Comparison of ENCODE assay signal across 15 cellular contexts in genomic region chr5:7867260-7867659, GRCh38. TPM values are rescaled to one million over a fixed set of nuclear protein-coding genes. Genes with fewer than 3 reads are reported as not detected.
A peak's percentile ranks its signal among the peaks of the same experiment; 100 is the strongest.
DNase-seq lines count a peak whose midpoint lies in the region; ATAC-seq, FAIRE-seq and TF ChIP-seq lines count a peak whose summit lies in the region.
"Had no signal": no experiment of that assay in that cellular context is flagged by ENCODE, and none has a peak within 500 bp of the region (broad histone marks: within the 10 kb centered on the region; RNA-seq: fewer than 3 reads in every experiment).

No MANE protein-coding gene starts in this region.

- H3K36me3 Mint-ChIP-seq in activated CD4-positive, alpha-beta T cell treated with anti-CD3 and anti-CD28 coated beads, Interleukin-2, amount 10 ng/mL, durations not matched to agents 24 days and 14 days (ENCODE audit: low read depth): peaks cover 45% of the 10 kb centered on the region
- peaks cover 10% of the 10 kb centered on the region; the same call in 1 of the 2 replicates for H3K36me3 Mint-ChIP-seq in HFFc6 (ENCODE audit: low read depth)
- peaks cover 2% of the 10 kb centered on the region for H3K36me3 Mint-ChIP-seq in neural crest cell (ENCODE audit: low read depth)

- WGBS in GM12878 (ENCODE audit: insufficient coverage, insufficient replicate concordance, low lambda C conversion rate, missing lambda C conversion rate): 89% methylated on average over 3 of the region's 3 CpGs

- peak overlapping the region; percentile 5 for H3K4me3 Mint-ChIP-seq in activated CD4-positive, alpha-beta T cell treated with anti-CD3 and anti-CD28 coated beads, Interleukin-2, amount 10 ng/mL, durations not matched to agents 24 days and 14 days
- H3K4me3 Mint-ChIP-seq in HFFc6: 0 out of 2 replicates have a peak overlapping the region, but pooled peaks have one; percentile 20
- peak overlapping the region; percentile 92 for H3K4me3 Mint-ChIP-seq in neural crest cell

- H3K4me3 ChIP-seq in GM12878: peak overlapping the region; percentile 97
- H3K4me3 ChIP-seq: uterus had no signal

- H3K4me2 ChIP-seq in GM12878 (ENCODE audit: control insufficient read depth, insufficient read depth): peak overlapping the region; percentile 46; the same call in 1 of the 2 replicates

- no peak overlapping the region for H3K27ac Mint-ChIP-seq in activated CD4-positive, alpha-beta T cell treated with anti-CD3 and anti-CD28 coated beads, Interleukin-2, amount 10 ng/mL, durations not matched to agents 24 days and 14 days
- H3K27ac Mint-ChIP-seq in HFFc6: no peak overlapping the region
- H3K27ac Mint-ChIP-seq in neural crest cell (ENCODE audit: unreplicated experiment): no peak overlapping the region

- ATAC-seq in GM12878 (no peak), GM19463 (IDR thresholded peaks at IDR 0.05; ENCODE audit: unreplicated experiment) (no peak), HG02852 (IDR thresholded peaks at IDR 0.05; ENCODE audit: unreplicated experiment) (no peak)
- ATAC-seq: heart left ventricle, left ventricle myocardium superior, pancreas had no signal

- H3K27me3 ChIP-seq in GM12878 (replicated peaks in 1 of 2; ENCODE audit: control insufficient read depth in 2 of 2, insufficient read depth in 2 of 2, low read length in 1 of 2): no peaks in the 10 kb centered on the region
- H3K27me3 ChIP-seq: heart left ventricle, pancreas, uterus had no signal

- peaks cover 49% of the 10 kb centered on the region for H3K4me1 Mint-ChIP-seq in activated CD4-positive, alpha-beta T cell treated with anti-CD3 and anti-CD28 coated beads, Interleukin-2, amount 10 ng/mL, durations not matched to agents 24 days and 14 days
- H3K4me1 Mint-ChIP-seq in HFFc6 (ENCODE audit: low read depth): peaks cover 57% of the 10 kb centered on the region
- H3K4me1 Mint-ChIP-seq in neural crest cell: peaks cover 38% of the 10 kb centered on the region

- peaks cover 16% of the 10 kb centered on the region for H3K4me1 ChIP-seq in GM12878 (ENCODE audit: control insufficient read depth, insufficient read depth, low read length)

- POLR2A ChIA-PET in GM12878 (lab: Charles Lee): interaction anchor here (0.7 kb wide), 1 partner anchor 1857 kb away, joined by 5 read pairs; no protein-coding TSS in a partner anchor

- H3K36me3 ChIP-seq in GM12878 (ENCODE audit: control insufficient read depth in 2 of 2, insufficient read depth in 2 of 2, low read length in 1 of 2): no peaks in the 10 kb centered on the region
- H3K36me3 ChIP-seq: uterus had no signal

- in situ Hi-C loops in GM12878 (cut with MboI): no loop called here

- no peaks in the 10 kb centered on the region for H4K20me1 ChIP-seq in GM12878 (ENCODE audit: control insufficient read depth, insufficient read depth)

- no peaks in the 10 kb centered on the region for H3K9me3 ChIP-seq in GM12878 (replicated peaks; ENCODE audit: control insufficient read depth, insufficient read depth, low read length)
- H3K9me3 ChIP-seq: heart left ventricle, pancreas, uterus had no signal

- no peak for FAIRE-seq in GM12878 (lab: Jason Lieb, UNC)
- FAIRE-seq: pancreas had no signal

- no peak overlapping the region for H3K27ac ChIP-seq in GM12878 (ENCODE audit: control insufficient read depth, insufficient read depth)
- H3K27ac ChIP-seq: pancreas, uterus had no signal

- no peak for TF ChIP-seq POLR2A in GM12878 (IDR thresholded peaks at IDR 0.05; ENCODE audit: low read depth, low read length)

- H2AFZ ChIP-seq in GM12878 (ENCODE audit: control insufficient read depth, low read depth, low read length): no peak overlapping the region

- intact Hi-C loops in activated CD4-positive, alpha-beta T cell treated with anti-CD3 and anti-CD28 coated beads, Interleukin-2, amount 10 ng/mL, durations not matched to agents 24 days and 14 days (cut with micrococcal nuclease): loop anchor here (5.0 kb wide), 1 partner anchor 1155 kb away; the partner anchor contains the start of gene TENT4A
- intact Hi-C loops in GM12878 (cut with micrococcal nuclease; ENCODE audit: unreplicated experiment): no loop called here

- TF ChIP-seq EP300 in GM12878 (IDR thresholded peaks at IDR 0.05; ENCODE audit: borderline replicate concordance in 1 of 2, control insufficient read depth in 1 of 2, low read depth in 2 of 2, low read length in 2 of 2): no peak

- RAD21 ChIA-PET in GM12878 (lab: Charles Lee; ENCODE audit: unreplicated experiment): no interaction called here

- BruUV-seq in GM12878 (replicated peaks; lab: Mats Ljungman, UMichigan): no TSS peak

- no peak for DNase-seq in activated CD4-positive, alpha-beta T cell treated with anti-CD3 and anti-CD28 coated beads, Interleukin-2, amount 10 ng/mL, durations not matched to agents 24 days and 14 days
- DNase-seq in activated CD4-positive, alpha-beta T cell treated with anti-CD3 and anti-CD28 coated beads for 1 hour: no peak
- DNase-seq in HFFc6 (no peak), GM12878 (ENCODE audit: low read depth, low spot score) (no peak), neural crest cell (ENCODE audit: low read depth, low spot score) (no peak), HCEC 1CT (no peak)
- DNase-seq: heart left ventricle, KBM-7, left ventricle myocardium superior, NCI-H2107, OCI-M1, pancreas, uterus had no signal

- TF ChIP-seq CTCF in HFFc6 (IDR thresholded peaks at IDR 0.05) (no peak), GM12878 (IDR thresholded peaks at IDR 0.05 in 2 of 3, conservative IDR thresholded peaks at IDR 0.05 in 1 of 3; ENCODE audit: control insufficient read depth in 2 of 3, extremely low read depth in 1 of 3, insufficient read depth in 1 of 3, low read depth in 3 of 3, low read length in 3 of 3) (no peak), neural crest cell (conservative IDR thresholded peaks at IDR 0.05) (no peak)

- no peak overlapping the region for H3K9ac ChIP-seq in GM12878 (ENCODE audit: control insufficient read depth, insufficient read depth, low read length)

- H3K9me3 Mint-ChIP-seq in activated CD4-positive, alpha-beta T cell treated with anti-CD3 and anti-CD28 coated beads, Interleukin-2, amount 10 ng/mL, durations not matched to agents 24 days and 14 days: no peaks in the 10 kb centered on the region
- H3K9me3 Mint-ChIP-seq in HFFc6: no peaks in the 10 kb centered on the region
- H3K9me3 Mint-ChIP-seq in neural crest cell: no peaks in the 10 kb centered on the region

- SMC1A ChIA-PET in GM12878 (lab: Charles Lee; ENCODE audit: uncharacterized antibody, unreplicated experiment): interaction anchor here (1.3 to 1.9 kb wide), 2 partner anchors 8 to 13 kb away, joined by 4 read pairs; no protein-coding TSS in a partner anchor

- no peak for TF ChIP-seq RAD21 in GM12878 (IDR thresholded peaks at IDR 0.05; ENCODE audit: insufficient read depth, low read depth, low read length)

- peaks cover 48% of the 10 kb centered on the region for H3K79me2 ChIP-seq in GM12878 (ENCODE audit: control insufficient read depth, insufficient read depth, low read length)

- no peaks in the 10 kb centered on the region for H3K27me3 Mint-ChIP-seq in activated CD4-positive, alpha-beta T cell treated with anti-CD3 and anti-CD28 coated beads, Interleukin-2, amount 10 ng/mL, durations not matched to agents 24 days and 14 days
- H3K27me3 Mint-ChIP-seq in HFFc6 (ENCODE audit: insufficient read depth) (no peaks in the 10 kb centered on the region; the same call in 1 of the 2 replicates), neural crest cell (ENCODE audit: low read depth) (no peaks in the 10 kb centered on the region)

- CTCF ChIA-PET in GM12878 (lab: Yijun Ruan, JAX): interaction anchor here (9.9 kb wide), 1 partner anchor 20 kb away, joined by 92 read pairs; no protein-coding TSS in a partner anchor

RNA-seq across cellular contexts. Expression of gene FASTKD3, which starts 1.6 kb away (rescaled TPM):
- 17.7 and 18.3 TPM in 2 replicates for total RNA-seq in activated CD4-positive, alpha-beta T cell treated with anti-CD3 and anti-CD28 coated beads, Interleukin-2, amount 10 ng/mL, durations not matched to agents 24 days and 14 days
- total RNA-seq in HFFc6 (2021; fragmentation: NEBNext Ultra II Directional; extraction: Animal tissue kit (Norgen Biotek cat#: 25700)): 1 to 10 TPM; 6.6 to 8.5 (median 7.9) TPM
- total RNA-seq in GM12878 (2013; cell fraction: nucleolus; rRNA removed): 35.2 and 43.6 TPM in 2 replicates
- total RNA-seq in GM12878 (2014; rRNA removed): 14.1 and 19.3 TPM in 2 replicates
- total RNA-seq in GM12878 (2014; rRNA removed; fragmentation: Illumina TruSeq; extraction: Trizol): 24.4 and 25.7 TPM in 2 replicates
- 11.9 and 12.1 TPM in 2 replicates for total RNA-seq in GM12878 (2021)
- polyA plus RNA-seq in GM12878 (2011; ENCODE audit: low read depth): 11.1 TPM
- 19.9 and 32.8 TPM in 2 replicates for polyA plus RNA-seq in GM12878 (2011; rRNA removed)
- 8.6 and 8.9 TPM in 2 replicates for polyA plus RNA-seq in GM12878 (2011; cell fraction: cytosol; rRNA removed)
- 23.0 and 26.3 TPM in 2 replicates for polyA plus RNA-seq in GM12878 (2011; cell fraction: nucleus; rRNA removed)
- polyA plus RNA-seq in GM12878 (2012): 10.7 and 11.2 TPM in 2 replicates
- polyA plus RNA-seq in GM12878 (2014; fragmentation: Illumina TruSeq; extraction: Trizol): 30.2 and 49.0 TPM in 2 replicates
- polyA plus RNA-seq in GM12878 (2014; fragmentation: Nextera tagmentation; extraction: Ambion mirVana): 10 to 100 TPM; 42.6 to 59.6 TPM
- 15.7 and 24.9 TPM in 2 replicates for polyA plus RNA-seq in GM12878 (2014; rRNA removed)
- polyA plus RNA-seq in GM12878 (2016; fragmentation: Nextera tagmentation; extraction: Ambion mirVana): 10 to 100 TPM; 24.3 to 27.7 TPM
- 9.1 and 9.4 TPM in 2 replicates for polyA minus RNA-seq in GM12878 (2011; rRNA and poly(A)+ RNA removed)
- 2.3 and 4.8 TPM in 2 replicates for polyA minus RNA-seq in GM12878 (2011; cell fraction: cytosol; rRNA and poly(A)+ RNA removed)
- 11.4 and 14.8 TPM in 2 replicates for polyA minus RNA-seq in GM12878 (2011; cell fraction: nucleus; rRNA and poly(A)+ RNA removed)
- 12.2 and 12.9 TPM in 2 replicates for total RNA-seq in neural crest cell

RNA-seq across cellular contexts. Expression of gene MTRR, which starts 1.7 kb away (rescaled TPM):
- 64.4 and 76.8 TPM in 2 replicates for total RNA-seq in activated CD4-positive, alpha-beta T cell treated with anti-CD3 and anti-CD28 coated beads, Interleukin-2, amount 10 ng/mL, durations not matched to agents 24 days and 14 days
- 10 to 100 TPM; 33.8 to 44.1 (median 37.0) TPM for total RNA-seq in HFFc6 (2021; fragmentation: NEBNext Ultra II Directional; extraction: Animal tissue kit (Norgen Biotek cat#: 25700))
- 175 and 197 TPM in 2 replicates for total RNA-seq in GM12878 (2013; cell fraction: nucleolus; rRNA removed)
- total RNA-seq in GM12878 (2014; rRNA removed): 32.5 and 46.3 TPM in 2 replicates
- total RNA-seq in GM12878 (2014; rRNA removed; fragmentation: Illumina TruSeq; extraction: Trizol): 34.5 and 36.9 TPM in 2 replicates
- 44.7 and 47.9 TPM in 2 replicates for total RNA-seq in GM12878 (2021)
- polyA plus RNA-seq in GM12878 (2011; ENCODE audit: low read depth): 28.6 TPM
- 67.1 and 76.9 TPM in 2 replicates for polyA plus RNA-seq in GM12878 (2011; rRNA removed)
- 46.2 and 59.2 TPM in 2 replicates for polyA plus RNA-seq in GM12878 (2011; cell fraction: cytosol; rRNA removed)
- polyA plus RNA-seq in GM12878 (2011; cell fraction: nucleus; rRNA removed): 120 and 133 TPM in 2 replicates
- polyA plus RNA-seq in GM12878 (2012): 23.6 and 26.3 TPM in 2 replicates
- polyA plus RNA-seq in GM12878 (2014; fragmentation: Illumina TruSeq; extraction: Trizol): 55.4 and 70.2 TPM in 2 replicates
- 10 to 100 TPM; 13.8 to 18.2 TPM for polyA plus RNA-seq in GM12878 (2014; fragmentation: Nextera tagmentation; extraction: Ambion mirVana)
- 38.3 and 39.7 TPM in 2 replicates for polyA plus RNA-seq in GM12878 (2014; rRNA removed)
- polyA plus RNA-seq in GM12878 (2016; fragmentation: Nextera tagmentation; extraction: Ambion mirVana): 10 to 100 TPM; 37.8 to 42.2 TPM
- polyA minus RNA-seq in GM12878 (2011; rRNA and poly(A)+ RNA removed): 105 and 123 TPM in 2 replicates
- polyA minus RNA-seq in GM12878 (2011; cell fraction: cytosol; rRNA and poly(A)+ RNA removed): 9.8 and 32.2 TPM in 2 replicates
- 118 and 159 TPM in 2 replicates for polyA minus RNA-seq in GM12878 (2011; cell fraction: nucleus; rRNA and poly(A)+ RNA removed)
- 43.3 and 50.8 TPM in 2 replicates for total RNA-seq in neural crest cell

RNA-seq across cellular contexts. Expression of gene CFAP90, which starts 16.3 kb away (rescaled TPM):
- not detected in 2 replicates for total RNA-seq in activated CD4-positive, alpha-beta T cell treated with anti-CD3 and anti-CD28 coated beads, Interleukin-2, amount 10 ng/mL, durations not matched to agents 24 days and 14 days
- total RNA-seq in HFFc6 (2021; fragmentation: NEBNext Ultra II Directional; extraction: Animal tissue kit (Norgen Biotek cat#: 25700)): not detected
- total RNA-seq in GM12878 (2013; cell fraction: nucleolus; rRNA removed): not detected in 2 replicates
- total RNA-seq in GM12878 (2014; rRNA removed) (not detected in 2 replicates), GM12878 (2014; rRNA removed; fragmentation: Illumina TruSeq; extraction: Trizol) (not detected in 2 replicates), GM12878 (2021) (not detected in 2 replicates), neural crest cell (0.68 and 0.84 TPM in 2 replicates)
- polyA plus RNA-seq in GM12878 (2011; ENCODE audit: low read depth): not detected
- polyA plus RNA-seq in GM12878 (2011; rRNA removed) (not detected in 2 replicates), GM12878 (2014; fragmentation: Illumina TruSeq; extraction: Trizol) (not detected in 2 replicates), GM12878 (2014; fragmentation: Nextera tagmentation; extraction: Ambion mirVana) (not detected), GM12878 (2014; rRNA removed) (not detected in 2 replicates), GM12878 (2016; fragmentation: Nextera tagmentation; extraction: Ambion mirVana) (not detected)
- not detected in 2 replicates for polyA plus RNA-seq in GM12878 (2011; cell fraction: cytosol; rRNA removed)
- not detected in 2 replicates for polyA plus RNA-seq in GM12878 (2011; cell fraction: nucleus; rRNA removed)
- not detected in 2 replicates for polyA plus RNA-seq in GM12878 (2012)
- not detected in 2 replicates for polyA minus RNA-seq in GM12878 (2011; rRNA and poly(A)+ RNA removed)
- not detected in 2 replicates for polyA minus RNA-seq in GM12878 (2011; cell fraction: cytosol; rRNA and poly(A)+ RNA removed)
- not detected in 2 replicates for polyA minus RNA-seq in GM12878 (2011; cell fraction: nucleus; rRNA and poly(A)+ RNA removed)
- total RNA-seq: heart left ventricle, left ventricle myocardium superior had no signal
- polyA plus RNA-seq: heart left ventricle had no signal

Comparison
In these comparisons a context has a peak if more than half of its experiments do, and no peak if none do; other contexts are left out.
1. H3K4me3 Mint-ChIP-seq: peak in every context shown above with its lines; median percentile 92 in neural crest cell; 20 in HFFc6; 5 in activated CD4-positive, alpha-beta T cell treated with anti-CD3 and anti-CD28 coated beads, Interleukin-2, amount 10 ng/mL, durations not matched to agents 24 days and 14 days.